In the genomic region with DNA sequence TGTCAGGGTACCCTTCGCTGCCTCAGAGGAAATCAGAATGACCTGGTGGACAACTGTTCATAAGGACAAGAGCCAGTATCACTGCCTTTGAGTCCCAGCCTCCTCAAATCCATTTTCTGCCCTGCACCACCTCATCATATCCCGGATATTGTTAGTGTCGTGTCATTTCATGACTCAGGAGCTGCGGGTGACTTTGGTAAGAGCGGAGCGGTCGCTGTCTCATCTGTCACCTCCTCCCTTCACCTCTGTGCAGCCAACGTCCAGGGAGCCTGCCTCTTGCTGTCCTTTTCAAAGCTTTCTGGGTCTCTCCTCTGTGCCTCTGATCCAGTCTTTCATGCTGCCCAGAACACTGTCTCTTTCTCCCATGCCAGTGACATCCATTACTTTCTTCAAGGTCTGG, we compare ENCODE assay signal across 21 cellular contexts.
"Had no signal": no experiment of that assay in that cellular context is flagged by ENCODE, and none has a peak within 500 bp of the region (broad histone marks: within the 10 kb centered on the region; RNA-seq: fewer than 3 reads in every experiment).

No MANE protein-coding gene starts in this region.

- H3K27ac ChIP-seq: heart left ventricle, sigmoid colon, suprapubic skin, thyroid gland, upper lobe of right lung had no signal

- H3K36me3 ChIP-seq: heart left ventricle, sigmoid colon, suprapubic skin, thyroid gland, upper lobe of right lung, vagina had no signal

- FAIRE-seq: endometrium, frontal cortex had no signal

- H3K9me3 ChIP-seq: heart left ventricle, sigmoid colon, suprapubic skin, thyroid gland, upper lobe of right lung, vagina had no signal

- ATAC-seq: esophagus mucosa, heart left ventricle, left colon, left ventricle myocardium superior, upper lobe of right lung had no signal

- H3K4me3 ChIP-seq: heart left ventricle, lung, sigmoid colon, skin epidermis, suprapubic skin, thyroid gland, upper lobe of right lung, vagina had no signal

- H3K4me1 ChIP-seq: thyroid gland had no signal

- H3K27me3 ChIP-seq: sigmoid colon, suprapubic skin, thyroid gland, vagina had no signal

- DNase-seq: effector memory CD4-positive, alpha-beta T cell; heart left ventricle; hippocampal formation; left colon; left ventricle myocardium superior; mesendoderm; naive B cell; nephron progenitor cell; sigmoid colon; stimulated activated CD4-positive, alpha-beta T cell treated with anti-CD3 and anti-CD28 coated beads, Interleukin-12 subunit alpha, Interleukin-12 subunit beta, amount 100 ng/mL, for 4 hours; stimulated activated CD4-positive, alpha-beta T cell treated with anti-CD3 and anti-CD28 coated beads, Interleukin-2, amount 100 ng/mL, for 48 hours; stimulated activated naive CD4-positive, alpha-beta T cell treated with Interleukin-2 at 50 U/mL for 16 hours; thyroid gland; upper lobe of right lung had no signal
